ENCODE assay signal across 8 cellular contexts in the genomic region with DNA sequence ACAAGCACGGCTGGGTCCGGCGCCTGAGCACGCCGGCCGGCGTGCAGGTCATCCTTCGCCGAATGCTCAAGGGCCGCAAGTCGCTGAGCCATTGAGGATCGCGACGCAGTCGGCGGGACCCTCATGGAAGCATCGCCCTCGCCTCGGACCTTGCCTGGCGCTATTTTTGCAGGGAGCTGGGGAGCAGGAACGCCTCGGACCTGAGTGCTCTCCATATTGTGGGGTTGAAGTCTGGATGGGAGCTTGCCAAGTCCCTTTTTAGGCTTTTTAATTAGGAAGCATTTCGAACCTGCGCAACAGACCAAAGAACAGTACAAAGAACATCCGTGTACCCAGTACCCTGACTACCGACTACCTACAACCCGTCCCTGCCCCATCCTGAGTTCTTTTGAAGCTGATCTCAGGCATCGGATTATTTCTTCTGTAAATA. TPM values are rescaled to one million over a fixed set of nuclear protein-coding genes. Genes with fewer than 3 reads are reported as not detected.
DNase-seq lines count a peak whose midpoint lies in the region; ATAC-seq and TF ChIP-seq lines count a peak whose summit lies in the region.

No MANE protein-coding gene starts in this region.

- no peak for TF ChIP-seq CTCF in CD8-positive, alpha-beta T cell (IDR thresholded peaks at IDR 0.05)
- TF ChIP-seq CTCF in Loucy (conservative IDR thresholded peaks at IDR 0.05; ENCODE audit: low read length) (no peak), coronary artery (IDR thresholded peaks at IDR 0.05) (no peak), nephron (IDR thresholded peaks at IDR 0.05; ENCODE audit: unreplicated experiment in 3 of 3) (no peak)

- H3K9ac ChIP-seq in Loucy (ENCODE audit: low read depth, low read length, poor library complexity, severe bottlenecking), result peak overlapping the region; percentile 95

- H4K20me1 ChIP-seq in Loucy (ENCODE audit: insufficient read depth, low read length, poor library complexity, severe bottlenecking), result peaks cover 16% of the 10 kb centered on the region

- DNase-seq in CD8-positive, alpha-beta T cell, result no peak
- no peak for DNase-seq in coronary artery (ENCODE audit: low spot score)
- no peak for DNase-seq in stimulated activated naive CD4-positive, alpha-beta T cell treated with Interleukin-2 at 50 U/mL for 16 hours (lab: John Stamatoyannopoulos, UW)
- DNase-seq in SHP77 treated with DMSO at 0.1 percent for 48 hours (lab: John Stamatoyannopoulos, UW), result no peak
- no peak for DNase-seq in activated effector memory CD4-positive, alpha-beta T cell treated with Interleukin-2 at 50 U/mL for 16 hours

- H3K27ac Mint-ChIP-seq in CD8-positive, alpha-beta T cell, result peak overlapping the region; percentile 91
- H3K27ac Mint-ChIP-seq in nephron, result peak overlapping the region; percentile 86 to 87 (median 87)

- POLR2A ChIA-PET in CD8-positive, alpha-beta T cell (lab: Charles Lee), result interaction anchor here (1.0 to 2.7 kb wide), 4 partner anchors 9 to 39 kb away, joined by 3 to 16 read pairs (median 6); partner anchors contain the start of genes ANO8 and BABAM1

- no peaks in the 10 kb centered on the region for H3K9me2 ChIP-seq in Loucy (replicated peaks; ENCODE audit: low read depth, low read length)

- no peaks in the 10 kb centered on the region for H3K27me3 ChIP-seq in CD8-positive, alpha-beta T cell (ENCODE audit: insufficient read depth, low read length)
- peaks cover 4% of the 10 kb centered on the region for H3K27me3 ChIP-seq in Loucy (ENCODE audit: insufficient read depth, low read length, poor library complexity, severe bottlenecking)

- H3K36me3 Mint-ChIP-seq in CD8-positive, alpha-beta T cell, result peaks cover 5% of the 10 kb centered on the region
- peaks cover 5% of the 10 kb centered on the region for H3K36me3 Mint-ChIP-seq in nephron (ENCODE audit: low read depth)

- no peaks in the 10 kb centered on the region for H3K9me3 Mint-ChIP-seq in CD8-positive, alpha-beta T cell
- H3K9me3 Mint-ChIP-seq in nephron, result no peaks in the 10 kb centered on the region

- H3K4me1 ChIP-seq in CD8-positive, alpha-beta T cell (ENCODE audit: insufficient read depth, low read length), result peaks cover 49% of the 10 kb centered on the region
- H3K4me1 ChIP-seq in Loucy (ENCODE audit: insufficient read depth, low read length, poor library complexity, severe bottlenecking), result peaks cover 40% of the 10 kb centered on the region

- H3K4me2 ChIP-seq in Loucy (ENCODE audit: low read depth, low read length, poor library complexity, severe bottlenecking), result peak overlapping the region; percentile 89

- CTCF ChIA-PET in CD8-positive, alpha-beta T cell (lab: Charles Lee), result interaction anchor here (0.6 to 3.1 kb wide), 5 partner anchors 14 to 32 kb away, joined by 3 to 29 read pairs (median 3); no protein-coding TSS in a partner anchor

- H3K4me3 Mint-ChIP-seq in CD8-positive, alpha-beta T cell, result peak overlapping the region; percentile 89
- H3K4me3 Mint-ChIP-seq in nephron, result peak overlapping the region; percentile 90 to 95 (median 94)

- H3K36me3 ChIP-seq in CD8-positive, alpha-beta T cell (ENCODE audit: insufficient read depth, low read length), result no peaks in the 10 kb centered on the region
- no peaks in the 10 kb centered on the region for H3K36me3 ChIP-seq in Loucy (ENCODE audit: insufficient read depth, low read length)

- H3F3A ChIP-seq in Loucy (ENCODE audit: low read depth), result peaks cover 9% of the 10 kb centered on the region; the same call in 1 of the 2 replicates

- H2AFZ ChIP-seq in Loucy (ENCODE audit: low read length), result peak overlapping the region; percentile 89

- H3K9me3 ChIP-seq in CD8-positive, alpha-beta T cell (ENCODE audit: low read length), result no peaks in the 10 kb centered on the region
- H3K9me3 ChIP-seq in Loucy (ENCODE audit: insufficient read depth, low read depth, low read length), result no peaks in the 10 kb centered on the region

- peak overlapping the region; percentile 79 for H3K4me3 ChIP-seq in CD8-positive, alpha-beta T cell (ENCODE audit: low read depth, low read length)
- H3K4me3 ChIP-seq in Loucy (ENCODE audit: low read length, poor library complexity, severe bottlenecking), result peak overlapping the region; percentile 93
- peak overlapping the region; percentile 81 for H3K4me3 ChIP-seq in coronary artery

- peaks cover 53% of the 10 kb centered on the region for H3K79me2 ChIP-seq in Loucy (ENCODE audit: insufficient read depth, low read length)

- H3K4me1 Mint-ChIP-seq in CD8-positive, alpha-beta T cell (ENCODE audit: low read depth), result peaks cover 49% of the 10 kb centered on the region
- peaks cover 61% of the 10 kb centered on the region for H3K4me1 Mint-ChIP-seq in nephron

- peak overlapping the region; percentile 55 for H3K27ac ChIP-seq in CD8-positive, alpha-beta T cell (ENCODE audit: low read depth, low read length)
- H3K27ac ChIP-seq in coronary artery, result peak overlapping the region; percentile 90 to 94

- no peak for ATAC-seq in CD8-positive, alpha-beta T cell
- no peak for ATAC-seq in GM21381 (IDR thresholded peaks at IDR 0.05; ENCODE audit: unreplicated experiment)

- intact Hi-C loops in CD8-positive, alpha-beta T cell (cut with DNase I, micrococcal nuclease), result loop anchor here in 1 of 2 experiments (5.0 kb wide), 3 partner anchors 86 to 1216 kb away; partner anchors contain the start of genes C19orf44, CALR3, CCDC194 and ELL

- H3K27me3 Mint-ChIP-seq in CD8-positive, alpha-beta T cell (ENCODE audit: low read depth), result no peaks in the 10 kb centered on the region
- H3K27me3 Mint-ChIP-seq in nephron (ENCODE audit: low read depth), result no peaks in the 10 kb centered on the region

RNA-seq across cellular contexts. Expression of gene MRPL34, which starts 0.6 kb away (rescaled TPM):
- total RNA-seq in CD8-positive, alpha-beta T cell, result 10 to 100 TPM; 29.5 to 33.8 TPM

RNA-seq across cellular contexts. Expression of gene DDA1, which starts 3.1 kb away (rescaled TPM):
- total RNA-seq in CD8-positive, alpha-beta T cell, result 10 to 100 TPM; 47.7 to 54.6 TPM

RNA-seq across cellular contexts. Expression of gene ABHD8, which starts 3.1 kb away (rescaled TPM):
- 1 to 10 TPM; 3.3 to 3.9 TPM for total RNA-seq in CD8-positive, alpha-beta T cell

RNA-seq across cellular contexts. Expression of gene ANKLE1, which starts 24.6 kb away (rescaled TPM):
- 1 to 10 TPM; 1.3 TPM for total RNA-seq in CD8-positive, alpha-beta T cell

RNA-seq across cellular contexts. Expression of gene ANO8, which starts 28.4 kb away (rescaled TPM):
- 10 to 100 TPM; 11.6 to 12.5 TPM for total RNA-seq in CD8-positive, alpha-beta T cell
